ENCODE assay signal across 34 cellular contexts in genomic region chr10:133201948-133202725, GRCh38. TPM values are rescaled to one million over a fixed set of nuclear protein-coding genes. Genes with fewer than 3 reads are reported as not detected.
"Had no signal": no experiment of that assay in that cellular context is flagged by ENCODE, and none has a peak within 500 bp of the region (broad histone marks: within the 10 kb centered on the region; RNA-seq: fewer than 3 reads in every experiment).

No MANE protein-coding gene starts in this region.

- H2AFZ ChIP-seq: hepatocyte, neural progenitor cell had no signal

- H3K4me3 ChIP-seq: heart right ventricle, hepatocyte, left ventricle myocardium inferior, lung, neural progenitor cell, ovary, right atrium auricular region, sigmoid colon, spleen, tibial nerve, uterus had no signal

- H3K79me2 ChIP-seq: hepatocyte had no signal

- DNase-seq: left ventricle myocardium inferior; mesendoderm; naive B cell; natural killer cell; nephron progenitor cell; sigmoid colon; small intestine; spleen; stimulated activated CD4-positive, alpha-beta T cell treated with anti-CD3 and anti-CD28 coated beads, Interleukin-1b, Interleukin-23, amount 100 ng/mL, for 48 hours; stimulated activated CD4-positive, alpha-beta T cell treated with anti-CD3 and anti-CD28 coated beads, Interleukin-2, amount 100 ng/mL, for 48 hours; stimulated activated CD4-positive, alpha-beta T cell treated with anti-CD3 and anti-CD28 coated beads, Interleukin-4, amount 100 ng/mL, for 4 hours; stimulated activated CD8-positive, alpha-beta memory T cell treated with anti-CD3 and anti-CD28 coated beads, Interleukin-4, amount 100 ng/mL, for 48 hours; stimulated activated naive CD4-positive, alpha-beta T cell treated with Interleukin-2 at 50 U/mL for 16 hours; stimulated activated naive CD8-positive, alpha-beta T cell treated with anti-CD3 and anti-CD28 coated beads, Interleukin-15, amount 100 ng/mL, for 72 hours; substantia nigra; uterus had no signal

- H3K36me3 ChIP-seq: heart right ventricle, left ventricle myocardium inferior, neural progenitor cell, ovary, right atrium auricular region, sigmoid colon, spleen, tibial nerve, uterus had no signal

- H3K27ac ChIP-seq: heart right ventricle, hepatocyte, left ventricle myocardium inferior, neural progenitor cell, ovary, right atrium auricular region, sigmoid colon, spleen, tibial nerve, uterus had no signal

- ATAC-seq: heart right ventricle; natural killer cell; stimulated activated memory B cell treated with anti-CD40 and anti-IgM and Interleukin-4, amounts not matched to agents 10 μg/mL and 1 μg/mL and 100 μg/mL, for 72 hours; stimulated activated naive CD8-positive, alpha-beta T cell treated with anti-CD3 and anti-CD28 coated beads, Interleukin-15, amount 100 ng/mL, for 72 hours had no signal

- H3K27me3 ChIP-seq: hepatocyte, neural progenitor cell, ovary, right atrium auricular region, tibial nerve, uterus had no signal

- H3K4me2 ChIP-seq: hepatocyte, neural progenitor cell had no signal

- H3K9ac ChIP-seq: neural progenitor cell had no signal

- FAIRE-seq: keratinocyte, small intestine had no signal

- H3K4me1 ChIP-seq: heart right ventricle, left ventricle myocardium inferior, neural progenitor cell, right atrium auricular region, sigmoid colon, spleen, tibial nerve, uterus had no signal

- H3K9me3 ChIP-seq: heart right ventricle, left ventricle myocardium inferior, ovary, right atrium auricular region, sigmoid colon, spleen, uterus had no signal

RNA-seq across cellular contexts. Expression of gene UTF1, which starts 27.9 kb away (rescaled TPM):
- total RNA-seq: heart right ventricle, hepatocyte, left ventricle myocardium inferior, lower leg skin, mesothelial cell of epicardium, mononuclear cell, omental fat pad, progenitor cell of endocrine pancreas, pulmonary artery endothelial cell, renal cortical epithelial cell, right atrium auricular region, sigmoid colon, temporal lobe, tibial nerve, ureter, uterus had no signal
- polyA plus RNA-seq: heart right ventricle, hepatocyte, keratinocyte, sigmoid colon, small intestine had no signal

RNA-seq across cellular contexts. Expression of gene VENTX, which starts 35.5 kb away (rescaled TPM):
- total RNA-seq: hepatocyte, pulmonary artery endothelial cell, renal cortical epithelial cell, temporal lobe had no signal
- polyA plus RNA-seq: hepatocyte, keratinocyte had no signal

RNA-seq across cellular contexts. Expression of gene KNDC1, which starts 42.1 kb away (rescaled TPM):
- total RNA-seq: pulmonary artery endothelial cell had no signal
